27 cellular contexts compared by ENCODE assay signal in the genomic region with DNA sequence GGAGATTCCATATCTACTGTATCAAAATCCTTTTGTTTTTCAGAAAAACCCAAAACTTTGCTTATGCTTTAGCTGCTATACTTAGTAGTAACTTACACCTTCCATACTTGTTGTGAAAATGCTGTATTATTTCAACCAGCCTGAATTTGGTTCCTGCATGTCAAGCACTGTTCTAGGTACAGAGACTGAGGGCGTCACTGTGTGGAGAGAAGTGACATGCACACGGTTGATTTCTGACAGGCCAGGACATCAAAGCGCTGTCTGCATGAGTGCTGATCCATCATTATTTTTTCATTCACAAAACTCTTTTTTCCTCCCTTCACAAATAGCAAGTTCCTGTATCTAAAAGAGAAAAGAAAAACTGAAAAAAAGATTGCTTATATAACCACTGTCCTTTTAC.
"Had no signal": no experiment of that assay in that cellular context is flagged by ENCODE, and none has a peak within 500 bp of the region (broad histone marks: within the 10 kb centered on the region; RNA-seq: fewer than 3 reads in every experiment).

No MANE protein-coding gene starts in this region.

- H3K4me2 ChIP-seq: PC-9 had no signal

- H3K4me1 ChIP-seq: Peyer's patch, SJCRH30 had no signal

- ATAC-seq: HepG2, Right ventricle myocardium inferior, SK-N-SH treated with all-trans-retinoic acid at 6 μM for 48 hours had no signal

- H3K9me3 ChIP-seq: MG63, Peyer's patch, SJCRH30 had no signal

- H3K27ac ChIP-seq: PC-9, Peyer's patch, SJCRH30 had no signal

- DNase-seq: IMR-90, Karpas-422, KG1, MG63, NCI-H1092, NCI-H1105 treated with DMSO at 0.1 percent for 48 hours, NCI-H1417 treated with DMSO at 0.1 percent for 48 hours, NCI-H146, NCI-H1694 treated with DMSO at 0.1 percent for 48 hours, NCI-H1930, NCI-H2081, NCI-H2107, NCI-H2171, NCI-H226, NCI-H446, NCI-H510A, NCI-H524 treated with DMSO at 0.1 percent for 48 hours, NCI-H69, NCI-H774, OCI-M1, PC-9, Peyer's patch, SHP77 treated with DMSO at 0.1 percent for 48 hours, SJCRH30 had no signal

- H3K4me3 ChIP-seq: MG63, PC-9, Peyer's patch, SJCRH30 had no signal

- H3K27me3 ChIP-seq: MG63, Peyer's patch, SJCRH30 had no signal

- H2AFZ ChIP-seq: PC-9 had no signal
